Comparison of ENCODE assay signal across 9 cellular contexts in genomic region chr5:155004138-155004744, GRCh38. TPM values are rescaled to one million over a fixed set of nuclear protein-coding genes. Genes with fewer than 3 reads are reported as not detected.
DNase-seq lines count a peak whose midpoint lies in the region; TF ChIP-seq lines count a peak whose summit lies in the region.
"Had no signal": no experiment of that assay in that cellular context is flagged by ENCODE, and none has a peak within 500 bp of the region (broad histone marks: within the 10 kb centered on the region; RNA-seq: fewer than 3 reads in every experiment).

No MANE protein-coding gene starts in this region.

- no peak for TF ChIP-seq POLR2A in esophagus squamous epithelium (IDR thresholded peaks at IDR 0.05)
- no peak for TF ChIP-seq POLR2A in spleen (IDR thresholded peaks at IDR 0.05)

- peaks cover 20% of the 10 kb centered on the region for H3K4me1 ChIP-seq in OCI-LY3 (ENCODE audit: low read length)
- H3K4me1 ChIP-seq in esophagus squamous epithelium: no peaks in the 10 kb centered on the region
- no peaks in the 10 kb centered on the region for H3K4me1 ChIP-seq in spleen

- H3K27me3 ChIP-seq in OCI-LY3 (ENCODE audit: low read depth, low read length) (no peaks in the 10 kb centered on the region), esophagus squamous epithelium (no peaks in the 10 kb centered on the region), spleen (replicated peaks in 1 of 7) (peaks cover 0 to 6% (median 0%) of the 10 kb centered on the region in 7 donors)

- TF ChIP-seq CTCF in OCI-LY3 (IDR thresholded peaks at IDR 0.05; ENCODE audit: low read depth, low read length): peak; percentile 57
- TF ChIP-seq CTCF in esophagus squamous epithelium (IDR thresholded peaks at IDR 0.05): peak in 4 of 6 experiments; percentile 9 to 53 (median 25)
- TF ChIP-seq CTCF in spleen (IDR thresholded peaks at IDR 0.05 in 8 of 11, conservative IDR thresholded peaks at IDR 0.05 in 3 of 11): peak in 9 of 11 experiments; percentile 8 to 57 (median 43)

- H3K36me3 ChIP-seq in OCI-LY3 (replicated peaks; ENCODE audit: low read depth, low read length) (no peaks in the 10 kb centered on the region), esophagus squamous epithelium (no peaks in the 10 kb centered on the region), spleen (no peaks in the 10 kb centered on the region)

- H3K27ac ChIP-seq in OCI-LY3 (ENCODE audit: low read length): no peak overlapping the region
- no peak overlapping the region for H3K27ac ChIP-seq in esophagus squamous epithelium
- no peak overlapping the region for H3K27ac ChIP-seq in spleen

- no peak overlapping the region for H3K4me2 ChIP-seq in OCI-LY3 (ENCODE audit: low read length)

- H4K20me1 ChIP-seq in OCI-LY3 (ENCODE audit: insufficient read depth, low read length): no peaks in the 10 kb centered on the region

- DNase-seq in SIG-M5 treated with dmso at 0.1 percent for 504 hours (lab: John Stamatoyannopoulos, UW; ENCODE audit: unreplicated experiment) (peak; percentile 32), SIG-M5 (lab: John Stamatoyannopoulos, UW) (no peak), esophagus squamous epithelium (lab: John Stamatoyannopoulos, UW) (no peak), spleen (no peak), NCI-H2171 treated with DMSO at 0.1 percent for 48 hours (lab: John Stamatoyannopoulos, UW) (no peak), SW 1271 (lab: John Stamatoyannopoulos, UW) (no peak)
- DNase-seq in effector CD8-positive, alpha-beta T cell (lab: John Stamatoyannopoulos, UW): no peak

- intact Hi-C loops in esophagus squamous epithelium (cut with DNase I): no loop called here
- intact Hi-C loops in spleen (cut with DNase I; ENCODE audit: low total_unique reads): no loop called here

- H3K9ac ChIP-seq in OCI-LY3 (ENCODE audit: low read length): no peak overlapping the region

- H3K79me2 ChIP-seq in OCI-LY3 (ENCODE audit: low read length): no peaks in the 10 kb centered on the region

- 70 to 83% methylated on average over 5 to 8 of the region's 11 CpGs for WGBS in esophagus squamous epithelium, 2 donors
- 75 to 87% (median 83%) methylated on average over 6 to 11 of the region's 11 CpGs for WGBS in spleen, 5 donors

- H3K4me3 ChIP-seq in OCI-LY3 (ENCODE audit: low read length) (no peak overlapping the region), esophagus squamous epithelium (no peak overlapping the region), spleen (no peak overlapping the region)

- H3K9me3 ChIP-seq in OCI-LY3 (ENCODE audit: insufficient read depth, low read length) (no peaks in the 10 kb centered on the region), esophagus squamous epithelium (no peaks in the 10 kb centered on the region), spleen (peaks cover 0 to 4% (median 0%) of the 10 kb centered on the region in 8 donors)

- H2AFZ ChIP-seq in OCI-LY3 (ENCODE audit: low read depth, low read length): no peak overlapping the region

RNA-seq across cellular contexts. Expression of gene KIF4B, which starts 9.3 kb away (rescaled TPM):
- total RNA-seq in esophagus squamous epithelium: not detected
- under 1 TPM in 4 of 7 donors, not detected in 3; 0.06 to 0.26 (median 0.16) TPM for total RNA-seq in spleen
- not detected for polyA plus RNA-seq in spleen
- polyA plus RNA-seq: CD8-positive, alpha-beta memory T cell had no signal
